9 cellular contexts compared by ENCODE assay signal in genomic region chr11:101428918-101429317, GRCh38.
DNase-seq lines count a peak whose midpoint lies in the region; ATAC-seq and TF ChIP-seq lines count a peak whose summit lies in the region.
"Had no signal": no experiment of that assay in that cellular context is flagged by ENCODE, and none has a peak within 500 bp of the region (broad histone marks: within the 10 kb centered on the region; RNA-seq: fewer than 3 reads in every experiment).

No MANE protein-coding gene starts in this region.

- no peak for TF ChIP-seq POLR2A in erythroblast (IDR thresholded peaks at IDR 0.05; ENCODE audit: low read length)

- POLR2A ChIA-PET in A673 (lab: Charles Lee; ENCODE audit: low non-redundant PET), result no interaction called here

- H3K4me3 ChIP-seq in A673 (ENCODE audit: low read depth, low read length, poor library complexity, severe bottlenecking), result no peak overlapping the region
- H3K4me3 ChIP-seq: K562 had no signal

- intact Hi-C loops in A673 (cut with micrococcal nuclease; ENCODE audit: unreplicated experiment), result no loop called here

- DNase-seq in A673 (ENCODE audit: low spot score) (peak; percentile 59), MV-4-11 (lab: John Stamatoyannopoulos, UW) (peak; percentile 27), erythroblast (lab: John Stamatoyannopoulos, UW) (peak; percentile 4 to 14), NCI-H2196 (lab: John Stamatoyannopoulos, UW; ENCODE audit: unreplicated experiment) (no peak)
- DNase-seq in activated CD8-positive, alpha-beta memory T cell treated with anti-CD3 and anti-CD28 coated beads, Interleukin-2, amount 50 U/mL, for 4 hours, result no peak

- no peaks in the 10 kb centered on the region for H3K4me1 ChIP-seq in A673 (ENCODE audit: insufficient read depth, low read length, poor library complexity, severe bottlenecking)

- H3K27me3 ChIP-seq in A673 (replicated peaks; ENCODE audit: insufficient read depth, low read depth, low read length, poor library complexity), result no peaks in the 10 kb centered on the region

- H3K27ac ChIP-seq in A673 (ENCODE audit: low read depth, low read length, poor library complexity, severe bottlenecking), result no peak overlapping the region

- CTCF ChIA-PET in A673 (lab: Charles Lee), result no interaction called here

- no peaks in the 10 kb centered on the region for H3K9me3 ChIP-seq in A673 (ENCODE audit: low read depth, low read length, poor library complexity, severe bottlenecking)

- no TSS peak for BruUV-seq in A673 (replicated peaks; lab: Mats Ljungman, UMichigan)

- H3K36me3 ChIP-seq in A673 (ENCODE audit: insufficient read depth, low read length, poor library complexity, severe bottlenecking), result no peaks in the 10 kb centered on the region

- ATAC-seq in GM19351 (IDR thresholded peaks at IDR 0.05; ENCODE audit: unreplicated experiment) (peak; percentile 79), GM18511 (IDR thresholded peaks at IDR 0.05; ENCODE audit: unreplicated experiment) (no peak), HG03571 (IDR thresholded peaks at IDR 0.05; ENCODE audit: unreplicated experiment) (no peak)
- ATAC-seq: K562 had no signal

- peak; percentile 57 for TF ChIP-seq CTCF in A673 (conservative IDR thresholded peaks at IDR 0.05; ENCODE audit: low read depth, low read length)

Comparison
In these comparisons a context has a peak if more than half of its experiments do, and no peak if none do; other contexts are left out.
1. DNase-seq: peak in A673 (single experiment), MV-4-11 (single experiment) and erythroblast (2 of 2); none in activated CD8-positive, alpha-beta memory T cell treated with anti-CD3 and anti-CD28 coated beads, Interleukin-2, amount 50 U/mL, for 4 hours (single experiment) and NCI-H2196 (single experiment).